Comparison of ENCODE assay signal across 1 cellular context in genomic region chr19:55654323-55654832, GRCh38.
TF ChIP-seq lines count a peak whose summit lies in the region.

No MANE protein-coding gene starts in this region.

TF ChIP-seq in liver, 16 proteins besides CTCF, POLR2A, EP300 and RAD21 (continued from another document):
- peak in 1 of 2 donors; percentile 6 for TF ChIP-seq HNF4A (conservative IDR thresholded peaks at IDR 0.05)
- peak; percentile 71 to 86 for TF ChIP-seq GABPA (IDR thresholded peaks at IDR 0.05 in 1 of 2, conservative IDR thresholded peaks at IDR 0.05 in 1 of 2)
